ENCODE assay signal across 1 cellular context in genomic region chr1:6450486-6450885, GRCh38.
TF ChIP-seq lines count a peak whose summit lies in the region.

No MANE protein-coding gene starts in this region.

TF ChIP-seq in HepG2, 621 proteins besides CTCF, POLR2A, EP300 and RAD21:
- TF ChIP-seq SP4 (CRISPR knock-in tag; IDR thresholded peaks at IDR 0.05) (0 out of 2 replicates have a peak, but pooled peaks have one; percentile 3), NR1H2 (CRISPR knock-in tag; IDR thresholded peaks at IDR 0.05; ENCODE audit: borderline replicate concordance, low read depth) (0 out of 2 replicates have a peak, but pooled peaks have one; percentile 16), NAIF1 (CRISPR knock-in tag; IDR thresholded peaks at IDR 0.05; ENCODE audit: borderline replicate concordance) (0 out of 2 replicates have a peak, but pooled peaks have one; percentile 66), ZNF770 (CRISPR knock-in tag; IDR thresholded peaks at IDR 0.05) (0 out of 2 replicates have a peak, but pooled peaks have one; percentile 6), ZFP91 (CRISPR knock-in tag; IDR thresholded peaks at IDR 0.05; ENCODE audit: borderline replicate concordance) (peak; percentile 39; the same call in 1 of the 2 replicates), AGO2 (optimal IDR thresholded peaks at IDR 0.05; ENCODE audit: low read depth, low read length) (peak; percentile 10), ZNF546 (CRISPR knock-in tag; conservative IDR thresholded peaks at IDR 0.05) (0 out of 2 replicates have a peak, but pooled peaks have one; percentile 55), ZNF501 (CRISPR knock-in tag; IDR thresholded peaks at IDR 0.05) (peak; percentile 58; the same call in 1 of the 2 replicates), ZNF34 (CRISPR knock-in tag; IDR thresholded peaks at IDR 0.05; ENCODE audit: borderline replicate concordance) (0 out of 2 replicates have a peak, but pooled peaks have one; percentile 8)
